ENCODE assay signal across 1 cellular context in the genomic region with DNA sequence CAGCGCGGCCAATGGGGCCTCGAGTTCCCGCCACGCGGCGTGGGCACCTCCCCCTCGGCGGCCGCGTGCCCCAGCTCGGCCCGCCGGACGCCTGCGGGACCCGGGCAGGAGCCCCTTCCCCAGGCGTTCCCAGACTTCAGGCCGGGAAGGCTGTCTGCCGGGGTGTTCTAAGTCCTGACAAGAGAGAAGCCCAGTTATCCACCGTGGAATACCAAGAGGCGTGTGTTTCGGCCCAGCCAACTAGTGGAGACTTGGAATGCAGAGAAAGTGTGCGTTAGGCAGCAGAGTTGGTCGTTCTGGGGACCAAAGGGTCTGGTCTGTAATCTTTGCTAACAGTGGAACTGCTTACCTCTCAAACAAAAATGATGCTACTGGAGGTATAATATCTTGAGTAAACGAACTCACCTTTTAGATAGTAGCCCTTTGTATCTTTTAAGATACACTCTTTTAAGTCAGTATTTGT.
TF ChIP-seq lines count a peak whose summit lies in the region.

No MANE protein-coding gene starts in this region.

TF ChIP-seq in H1, 55 proteins besides CTCF, POLR2A, EP300 and RAD21:
- TF ChIP-seq SP2 (IDR thresholded peaks at IDR 0.05; ENCODE audit: low read length) (no peak), CHD1 (IDR thresholded peaks at IDR 0.05; ENCODE audit: low read depth, low read length) (no peak), ASH2L (IDR thresholded peaks at IDR 0.05; ENCODE audit: low read length) (no peak), CTBP2 (IDR thresholded peaks at IDR 0.05; ENCODE audit: borderline replicate concordance, insufficient read depth, insufficient read length, low read length) (no peak), RBBP5 (IDR thresholded peaks at IDR 0.05; ENCODE audit: borderline replicate concordance, low read depth, low read length) (no peak)
- TF ChIP-seq, protein P1, sequence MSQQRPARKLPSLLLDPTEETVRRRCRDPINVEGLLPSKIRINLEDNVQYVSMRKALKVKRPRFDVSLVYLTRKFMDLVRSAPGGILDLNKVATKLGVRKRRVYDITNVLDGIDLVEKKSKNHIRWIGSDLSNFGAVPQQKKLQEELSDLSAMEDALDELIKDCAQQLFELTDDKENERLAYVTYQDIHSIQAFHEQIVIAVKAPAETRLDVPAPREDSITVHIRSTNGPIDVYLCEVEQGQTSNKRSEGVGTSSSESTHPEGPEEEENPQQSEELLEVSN (IDR thresholded peaks at IDR 0.05), result 0 out of 2 replicates have a peak, but pooled peaks have one; percentile 30
- TF ChIP-seq, protein P2, sequence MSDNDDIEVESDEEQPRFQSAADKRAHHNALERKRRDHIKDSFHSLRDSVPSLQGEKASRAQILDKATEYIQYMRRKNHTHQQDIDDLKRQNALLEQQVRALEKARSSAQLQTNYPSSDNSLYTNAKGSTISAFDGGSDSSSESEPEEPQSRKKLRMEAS (IDR thresholded peaks at IDR 0.05), result peak; percentile 26; the same call in 1 of the 2 replicates
